Comparison of ENCODE assay signal across 1 cellular context in the genomic region with DNA sequence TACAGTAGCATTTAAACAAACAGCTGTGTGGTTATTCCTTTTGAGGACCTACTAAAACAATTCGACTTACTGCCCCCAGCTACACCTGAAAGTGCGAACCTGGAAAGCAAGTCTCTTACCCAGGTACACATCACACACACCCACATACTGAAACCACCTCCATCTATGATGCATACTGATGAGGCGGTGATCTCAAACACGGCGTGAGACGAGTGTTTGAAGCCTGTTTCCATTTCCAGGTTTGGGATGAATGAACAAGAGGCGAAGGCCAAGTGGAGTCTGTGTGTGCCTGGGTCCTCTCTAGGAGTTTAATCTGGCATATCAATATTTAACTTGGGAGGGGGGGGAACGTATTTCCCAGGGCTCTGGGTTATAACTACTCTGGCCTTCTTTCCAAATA.
TF ChIP-seq lines count a peak whose summit lies in the region.

No MANE protein-coding gene starts in this region.

TF ChIP-seq in GM23338, 12 proteins besides CTCF, POLR2A, EP300 and RAD21:
- TF ChIP-seq, protein P1, sequence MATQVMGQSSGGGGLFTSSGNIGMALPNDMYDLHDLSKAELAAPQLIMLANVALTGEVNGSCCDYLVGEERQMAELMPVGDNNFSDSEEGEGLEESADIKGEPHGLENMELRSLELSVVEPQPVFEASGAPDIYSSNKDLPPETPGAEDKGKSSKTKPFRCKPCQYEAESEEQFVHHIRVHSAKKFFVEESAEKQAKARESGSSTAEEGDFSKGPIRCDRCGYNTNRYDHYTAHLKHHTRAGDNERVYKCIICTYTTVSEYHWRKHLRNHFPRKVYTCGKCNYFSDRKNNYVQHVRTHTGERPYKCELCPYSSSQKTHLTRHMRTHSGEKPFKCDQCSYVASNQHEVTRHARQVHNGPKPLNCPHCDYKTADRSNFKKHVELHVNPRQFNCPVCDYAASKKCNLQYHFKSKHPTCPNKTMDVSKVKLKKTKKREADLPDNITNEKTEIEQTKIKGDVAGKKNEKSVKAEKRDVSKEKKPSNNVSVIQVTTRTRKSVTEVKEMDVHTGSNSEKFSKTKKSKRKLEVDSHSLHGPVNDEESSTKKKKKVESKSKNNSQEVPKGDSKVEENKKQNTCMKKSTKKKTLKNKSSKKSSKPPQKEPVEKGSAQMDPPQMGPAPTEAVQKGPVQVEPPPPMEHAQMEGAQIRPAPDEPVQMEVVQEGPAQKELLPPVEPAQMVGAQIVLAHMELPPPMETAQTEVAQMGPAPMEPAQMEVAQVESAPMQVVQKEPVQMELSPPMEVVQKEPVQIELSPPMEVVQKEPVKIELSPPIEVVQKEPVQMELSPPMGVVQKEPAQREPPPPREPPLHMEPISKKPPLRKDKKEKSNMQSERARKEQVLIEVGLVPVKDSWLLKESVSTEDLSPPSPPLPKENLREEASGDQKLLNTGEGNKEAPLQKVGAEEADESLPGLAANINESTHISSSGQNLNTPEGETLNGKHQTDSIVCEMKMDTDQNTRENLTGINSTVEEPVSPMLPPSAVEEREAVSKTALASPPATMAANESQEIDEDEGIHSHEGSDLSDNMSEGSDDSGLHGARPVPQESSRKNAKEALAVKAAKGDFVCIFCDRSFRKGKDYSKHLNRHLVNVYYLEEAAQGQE (IDR thresholded peaks at IDR 0.05; ENCODE audit: unreplicated experiment): no peak
- TF ChIP-seq ZNF114 (CRISPR knock-in tag; IDR thresholded peaks at IDR 0.05) (no peak), EZH2phosphoT487 (IDR thresholded peaks at IDR 0.05; ENCODE audit: unreplicated experiment) (no peak), ZNF331 (CRISPR knock-in tag; IDR thresholded peaks at IDR 0.05; ENCODE audit: low read depth) (no peak), CREB1 (CRISPR knock-in tag; IDR thresholded peaks at IDR 0.05; ENCODE audit: low read depth) (no peak), STAT1 (IDR thresholded peaks at IDR 0.05; ENCODE audit: unreplicated experiment) (no peak), EZH2 (IDR thresholded peaks at IDR 0.05; ENCODE audit: low read depth, unreplicated experiment) (no peak), JUNB (IDR thresholded peaks at IDR 0.05; ENCODE audit: unreplicated experiment) (no peak), POLR2AphosphoS5 (IDR thresholded peaks at IDR 0.05; ENCODE audit: low read depth) (no peak), NANOG (IDR thresholded peaks at IDR 0.05; ENCODE audit: borderline replicate concordance) (no peak)
- TF ChIP-seq, protein P2, sequence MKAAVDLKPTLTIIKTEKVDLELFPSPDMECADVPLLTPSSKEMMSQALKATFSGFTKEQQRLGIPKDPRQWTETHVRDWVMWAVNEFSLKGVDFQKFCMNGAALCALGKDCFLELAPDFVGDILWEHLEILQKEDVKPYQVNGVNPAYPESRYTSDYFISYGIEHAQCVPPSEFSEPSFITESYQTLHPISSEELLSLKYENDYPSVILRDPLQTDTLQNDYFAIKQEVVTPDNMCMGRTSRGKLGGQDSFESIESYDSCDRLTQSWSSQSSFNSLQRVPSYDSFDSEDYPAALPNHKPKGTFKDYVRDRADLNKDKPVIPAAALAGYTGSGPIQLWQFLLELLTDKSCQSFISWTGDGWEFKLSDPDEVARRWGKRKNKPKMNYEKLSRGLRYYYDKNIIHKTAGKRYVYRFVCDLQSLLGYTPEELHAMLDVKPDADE (IDR thresholded peaks at IDR 0.05): no peak
- TF ChIP-seq, protein P3, sequence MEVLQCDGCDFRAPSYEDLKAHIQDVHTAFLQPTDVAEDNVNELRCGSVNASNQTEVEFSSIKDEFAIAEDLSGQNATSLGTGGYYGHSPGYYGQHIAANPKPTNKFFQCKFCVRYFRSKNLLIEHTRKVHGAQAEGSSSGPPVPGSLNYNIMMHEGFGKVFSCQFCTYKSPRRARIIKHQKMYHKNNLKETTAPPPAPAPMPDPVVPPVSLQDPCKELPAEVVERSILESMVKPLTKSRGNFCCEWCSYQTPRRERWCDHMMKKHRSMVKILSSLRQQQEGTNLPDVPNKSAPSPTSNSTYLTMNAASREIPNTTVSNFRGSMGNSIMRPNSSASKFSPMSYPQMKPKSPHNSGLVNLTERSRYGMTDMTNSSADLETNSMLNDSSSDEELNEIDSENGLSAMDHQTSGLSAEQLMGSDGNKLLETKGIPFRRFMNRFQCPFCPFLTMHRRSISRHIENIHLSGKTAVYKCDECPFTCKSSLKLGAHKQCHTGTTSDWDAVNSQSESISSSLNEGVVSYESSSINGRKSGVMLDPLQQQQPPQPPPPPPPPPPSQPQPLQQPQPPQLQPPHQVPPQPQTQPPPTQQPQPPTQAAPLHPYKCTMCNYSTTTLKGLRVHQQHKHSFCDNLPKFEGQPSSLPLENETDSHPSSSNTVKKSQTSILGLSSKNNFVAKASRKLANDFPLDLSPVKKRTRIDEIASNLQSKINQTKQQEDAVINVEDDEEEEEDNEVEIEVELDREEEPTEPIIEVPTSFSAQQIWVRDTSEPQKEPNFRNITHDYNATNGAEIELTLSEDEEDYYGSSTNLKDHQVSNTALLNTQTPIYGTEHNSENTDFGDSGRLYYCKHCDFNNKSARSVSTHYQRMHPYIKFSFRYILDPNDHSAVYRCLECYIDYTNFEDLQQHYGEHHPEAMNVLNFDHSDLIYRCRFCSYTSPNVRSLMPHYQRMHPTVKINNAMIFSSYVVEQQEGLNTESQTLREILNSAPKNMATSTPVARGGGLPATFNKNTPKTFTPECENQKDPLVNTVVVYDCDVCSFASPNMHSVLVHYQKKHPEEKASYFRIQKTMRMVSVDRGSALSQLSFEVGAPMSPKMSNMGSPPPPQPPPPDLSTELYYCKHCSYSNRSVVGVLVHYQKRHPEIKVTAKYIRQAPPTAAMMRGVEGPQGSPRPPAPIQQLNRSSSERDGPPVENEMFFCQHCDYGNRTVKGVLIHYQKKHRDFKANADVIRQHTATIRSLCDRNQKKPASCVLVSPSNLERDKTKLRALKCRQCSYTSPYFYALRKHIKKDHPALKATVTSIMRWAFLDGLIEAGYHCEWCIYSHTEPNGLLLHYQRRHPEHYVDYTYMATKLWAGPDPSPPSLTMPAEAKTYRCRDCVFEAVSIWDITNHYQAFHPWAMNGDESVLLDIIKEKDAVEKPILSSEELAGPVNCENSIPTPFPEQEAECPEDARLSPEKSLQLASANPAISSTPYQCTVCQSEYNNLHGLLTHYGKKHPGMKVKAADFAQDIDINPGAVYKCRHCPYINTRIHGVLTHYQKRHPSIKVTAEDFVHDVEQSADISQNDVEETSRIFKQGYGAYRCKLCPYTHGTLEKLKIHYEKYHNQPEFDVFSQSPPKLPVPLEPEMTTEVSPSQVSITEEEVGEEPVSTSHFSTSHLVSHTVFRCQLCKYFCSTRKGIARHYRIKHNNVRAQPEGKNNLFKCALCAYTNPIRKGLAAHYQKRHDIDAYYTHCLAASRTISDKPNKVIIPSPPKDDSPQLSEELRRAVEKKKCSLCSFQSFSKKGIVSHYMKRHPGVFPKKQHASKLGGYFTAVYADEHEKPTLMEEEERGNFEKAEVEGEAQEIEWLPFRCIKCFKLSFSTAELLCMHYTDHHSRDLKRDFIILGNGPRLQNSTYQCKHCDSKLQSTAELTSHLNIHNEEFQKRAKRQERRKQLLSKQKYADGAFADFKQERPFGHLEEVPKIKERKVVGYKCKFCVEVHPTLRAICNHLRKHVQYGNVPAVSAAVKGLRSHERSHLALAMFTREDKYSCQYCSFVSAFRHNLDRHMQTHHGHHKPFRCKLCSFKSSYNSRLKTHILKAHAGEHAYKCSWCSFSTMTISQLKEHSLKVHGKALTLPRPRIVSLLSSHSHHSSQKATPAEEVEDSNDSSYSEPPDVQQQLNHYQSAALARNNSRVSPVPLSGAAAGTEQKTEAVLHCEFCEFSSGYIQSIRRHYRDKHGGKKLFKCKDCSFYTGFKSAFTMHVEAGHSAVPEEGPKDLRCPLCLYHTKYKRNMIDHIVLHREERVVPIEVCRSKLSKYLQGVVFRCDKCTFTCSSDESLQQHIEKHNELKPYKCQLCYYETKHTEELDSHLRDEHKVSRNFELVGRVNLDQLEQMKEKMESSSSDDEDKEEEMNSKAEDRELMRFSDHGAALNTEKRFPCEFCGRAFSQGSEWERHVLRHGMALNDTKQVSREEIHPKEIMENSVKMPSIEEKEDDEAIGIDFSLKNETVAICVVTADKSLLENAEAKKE (CRISPR knock-in tag; IDR thresholded peaks at IDR 0.05): no peak
